In the genomic region with DNA sequence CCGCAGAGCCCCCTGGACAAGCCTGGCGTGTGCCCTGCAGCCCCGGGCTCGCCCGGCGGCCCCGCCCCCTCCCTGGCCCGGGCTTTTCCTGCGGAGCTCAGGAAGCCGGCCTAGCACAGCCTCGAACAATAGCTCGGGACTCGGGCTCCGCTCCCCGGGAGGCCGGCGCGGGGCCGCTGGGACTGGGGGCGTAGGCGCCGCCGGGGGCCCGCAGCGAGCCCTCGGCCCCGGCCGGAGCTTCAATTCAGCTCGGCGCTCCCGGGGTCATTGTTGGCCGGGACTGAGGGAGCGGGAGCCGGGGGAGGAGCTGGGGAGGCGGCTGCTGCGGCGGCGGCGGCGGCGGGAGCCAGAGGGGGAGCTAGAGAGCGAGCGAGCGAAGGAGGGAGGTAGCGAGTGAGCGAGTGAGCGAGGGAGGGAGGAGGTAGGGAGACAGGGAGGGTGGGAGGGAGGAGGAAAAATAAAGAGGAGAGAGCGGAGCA, we compare ENCODE assay signal across 1 cellular context.
TF ChIP-seq lines count a peak whose summit lies in the region.

No MANE protein-coding gene starts in this region.

TF ChIP-seq in H1, 55 proteins besides CTCF, POLR2A, EP300 and RAD21:
- TF ChIP-seq YY1 (IDR thresholded peaks at IDR 0.05; ENCODE audit: low read depth, low read length) (no peak), PHF8 (conservative IDR thresholded peaks at IDR 0.05; ENCODE audit: low read depth, low read length) (peak; percentile 43), FOSL1 (IDR thresholded peaks at IDR 0.05; ENCODE audit: insufficient read depth, low read depth, low read length) (no peak), CHD2 (IDR thresholded peaks at IDR 0.05; ENCODE audit: low read length) (no peak), BACH1 (IDR thresholded peaks at IDR 0.05; ENCODE audit: low read length) (no peak), RXRA (IDR thresholded peaks at IDR 0.05; ENCODE audit: insufficient read depth, low read depth, low read length) (no peak), NRF1 (IDR thresholded peaks at IDR 0.05; ENCODE audit: low read depth, low read length) (no peak), SUZ12 (IDR thresholded peaks at IDR 0.05; ENCODE audit: low read length) (no peak), ZNF274 (IDR thresholded peaks at IDR 0.05; ENCODE audit: borderline replicate concordance, extremely low read depth, low read length) (no peak), GTF2F1 (IDR thresholded peaks at IDR 0.05; ENCODE audit: borderline replicate concordance, low read depth, low read length) (no peak), SIRT6 (IDR thresholded peaks at IDR 0.05; ENCODE audit: low read length) (no peak), BRCA1 (IDR thresholded peaks at IDR 0.05; ENCODE audit: low read depth, low read length) (no peak), TAF1 (IDR thresholded peaks at IDR 0.05; ENCODE audit: low read depth, low read length) (peak; percentile 35; the same call in 1 of the 2 replicates), USF2 (IDR thresholded peaks at IDR 0.05; ENCODE audit: low read length) (no peak), RFX5 (IDR thresholded peaks at IDR 0.05; ENCODE audit: borderline replicate concordance, low read depth, low read length) (no peak), SIN3A (conservative IDR thresholded peaks at IDR 0.05 in 1 of 2, IDR thresholded peaks at IDR 0.05 in 1 of 2; ENCODE audit: low read depth in 1 of 2, low read length in 2 of 2) (no peak), CTBP2 (IDR thresholded peaks at IDR 0.05; ENCODE audit: borderline replicate concordance, insufficient read depth, insufficient read length, low read length) (no peak), SAP30 (IDR thresholded peaks at IDR 0.05; ENCODE audit: insufficient read depth, insufficient replicate concordance, low read length) (no peak), KDM5A (IDR thresholded peaks at IDR 0.05; ENCODE audit: low read length) (no peak), KDM4A (IDR thresholded peaks at IDR 0.05; ENCODE audit: low read depth, low read length, severe bottlenecking) (peak; percentile 62), NANOG (IDR thresholded peaks at IDR 0.05; ENCODE audit: insufficient read depth, low read depth, low read length, poor library complexity, severe bottlenecking) (no peak), RBBP5 (IDR thresholded peaks at IDR 0.05; ENCODE audit: borderline replicate concordance, low read depth, low read length) (no peak; the same call in 1 of the 2 replicates), MAX (IDR thresholded peaks at IDR 0.05) (no peak), KDM1A (IDR thresholded peaks at IDR 0.05; ENCODE audit: borderline replicate concordance, low read length) (no peak), HDAC2 (IDR thresholded peaks at IDR 0.05; ENCODE audit: borderline replicate concordance in 1 of 2, low read depth in 2 of 2, low read length in 2 of 2) (no peak), CBX5 (IDR thresholded peaks at IDR 0.05; ENCODE audit: low read depth, low read length) (no peak), TBP (IDR thresholded peaks at IDR 0.05; ENCODE audit: low read depth, low read length) (no peak), GABPA (IDR thresholded peaks at IDR 0.05; ENCODE audit: borderline replicate concordance, insufficient read depth, low read length) (no peak), MAFK (IDR thresholded peaks at IDR 0.05; ENCODE audit: low read depth, low read length) (no peak), POLR2AphosphoS5 (IDR thresholded peaks at IDR 0.05; ENCODE audit: low read depth, low read length) (no peak), SRF (IDR thresholded peaks at IDR 0.05; ENCODE audit: low read depth, low read length) (no peak), JUND (IDR thresholded peaks at IDR 0.05; ENCODE audit: low read length) (no peak), TEAD4 (IDR thresholded peaks at IDR 0.05; ENCODE audit: low read depth, low read length) (no peak), JUN (IDR thresholded peaks at IDR 0.05; ENCODE audit: low read depth, low read length) (no peak), ASH2L (IDR thresholded peaks at IDR 0.05; ENCODE audit: low read length) (peak; percentile 6), TAF7 (optimal IDR thresholded peaks at IDR 0.05; ENCODE audit: borderline replicate concordance, low read depth, low read length) (peak; percentile 40)
- TF ChIP-seq, protein P1, sequence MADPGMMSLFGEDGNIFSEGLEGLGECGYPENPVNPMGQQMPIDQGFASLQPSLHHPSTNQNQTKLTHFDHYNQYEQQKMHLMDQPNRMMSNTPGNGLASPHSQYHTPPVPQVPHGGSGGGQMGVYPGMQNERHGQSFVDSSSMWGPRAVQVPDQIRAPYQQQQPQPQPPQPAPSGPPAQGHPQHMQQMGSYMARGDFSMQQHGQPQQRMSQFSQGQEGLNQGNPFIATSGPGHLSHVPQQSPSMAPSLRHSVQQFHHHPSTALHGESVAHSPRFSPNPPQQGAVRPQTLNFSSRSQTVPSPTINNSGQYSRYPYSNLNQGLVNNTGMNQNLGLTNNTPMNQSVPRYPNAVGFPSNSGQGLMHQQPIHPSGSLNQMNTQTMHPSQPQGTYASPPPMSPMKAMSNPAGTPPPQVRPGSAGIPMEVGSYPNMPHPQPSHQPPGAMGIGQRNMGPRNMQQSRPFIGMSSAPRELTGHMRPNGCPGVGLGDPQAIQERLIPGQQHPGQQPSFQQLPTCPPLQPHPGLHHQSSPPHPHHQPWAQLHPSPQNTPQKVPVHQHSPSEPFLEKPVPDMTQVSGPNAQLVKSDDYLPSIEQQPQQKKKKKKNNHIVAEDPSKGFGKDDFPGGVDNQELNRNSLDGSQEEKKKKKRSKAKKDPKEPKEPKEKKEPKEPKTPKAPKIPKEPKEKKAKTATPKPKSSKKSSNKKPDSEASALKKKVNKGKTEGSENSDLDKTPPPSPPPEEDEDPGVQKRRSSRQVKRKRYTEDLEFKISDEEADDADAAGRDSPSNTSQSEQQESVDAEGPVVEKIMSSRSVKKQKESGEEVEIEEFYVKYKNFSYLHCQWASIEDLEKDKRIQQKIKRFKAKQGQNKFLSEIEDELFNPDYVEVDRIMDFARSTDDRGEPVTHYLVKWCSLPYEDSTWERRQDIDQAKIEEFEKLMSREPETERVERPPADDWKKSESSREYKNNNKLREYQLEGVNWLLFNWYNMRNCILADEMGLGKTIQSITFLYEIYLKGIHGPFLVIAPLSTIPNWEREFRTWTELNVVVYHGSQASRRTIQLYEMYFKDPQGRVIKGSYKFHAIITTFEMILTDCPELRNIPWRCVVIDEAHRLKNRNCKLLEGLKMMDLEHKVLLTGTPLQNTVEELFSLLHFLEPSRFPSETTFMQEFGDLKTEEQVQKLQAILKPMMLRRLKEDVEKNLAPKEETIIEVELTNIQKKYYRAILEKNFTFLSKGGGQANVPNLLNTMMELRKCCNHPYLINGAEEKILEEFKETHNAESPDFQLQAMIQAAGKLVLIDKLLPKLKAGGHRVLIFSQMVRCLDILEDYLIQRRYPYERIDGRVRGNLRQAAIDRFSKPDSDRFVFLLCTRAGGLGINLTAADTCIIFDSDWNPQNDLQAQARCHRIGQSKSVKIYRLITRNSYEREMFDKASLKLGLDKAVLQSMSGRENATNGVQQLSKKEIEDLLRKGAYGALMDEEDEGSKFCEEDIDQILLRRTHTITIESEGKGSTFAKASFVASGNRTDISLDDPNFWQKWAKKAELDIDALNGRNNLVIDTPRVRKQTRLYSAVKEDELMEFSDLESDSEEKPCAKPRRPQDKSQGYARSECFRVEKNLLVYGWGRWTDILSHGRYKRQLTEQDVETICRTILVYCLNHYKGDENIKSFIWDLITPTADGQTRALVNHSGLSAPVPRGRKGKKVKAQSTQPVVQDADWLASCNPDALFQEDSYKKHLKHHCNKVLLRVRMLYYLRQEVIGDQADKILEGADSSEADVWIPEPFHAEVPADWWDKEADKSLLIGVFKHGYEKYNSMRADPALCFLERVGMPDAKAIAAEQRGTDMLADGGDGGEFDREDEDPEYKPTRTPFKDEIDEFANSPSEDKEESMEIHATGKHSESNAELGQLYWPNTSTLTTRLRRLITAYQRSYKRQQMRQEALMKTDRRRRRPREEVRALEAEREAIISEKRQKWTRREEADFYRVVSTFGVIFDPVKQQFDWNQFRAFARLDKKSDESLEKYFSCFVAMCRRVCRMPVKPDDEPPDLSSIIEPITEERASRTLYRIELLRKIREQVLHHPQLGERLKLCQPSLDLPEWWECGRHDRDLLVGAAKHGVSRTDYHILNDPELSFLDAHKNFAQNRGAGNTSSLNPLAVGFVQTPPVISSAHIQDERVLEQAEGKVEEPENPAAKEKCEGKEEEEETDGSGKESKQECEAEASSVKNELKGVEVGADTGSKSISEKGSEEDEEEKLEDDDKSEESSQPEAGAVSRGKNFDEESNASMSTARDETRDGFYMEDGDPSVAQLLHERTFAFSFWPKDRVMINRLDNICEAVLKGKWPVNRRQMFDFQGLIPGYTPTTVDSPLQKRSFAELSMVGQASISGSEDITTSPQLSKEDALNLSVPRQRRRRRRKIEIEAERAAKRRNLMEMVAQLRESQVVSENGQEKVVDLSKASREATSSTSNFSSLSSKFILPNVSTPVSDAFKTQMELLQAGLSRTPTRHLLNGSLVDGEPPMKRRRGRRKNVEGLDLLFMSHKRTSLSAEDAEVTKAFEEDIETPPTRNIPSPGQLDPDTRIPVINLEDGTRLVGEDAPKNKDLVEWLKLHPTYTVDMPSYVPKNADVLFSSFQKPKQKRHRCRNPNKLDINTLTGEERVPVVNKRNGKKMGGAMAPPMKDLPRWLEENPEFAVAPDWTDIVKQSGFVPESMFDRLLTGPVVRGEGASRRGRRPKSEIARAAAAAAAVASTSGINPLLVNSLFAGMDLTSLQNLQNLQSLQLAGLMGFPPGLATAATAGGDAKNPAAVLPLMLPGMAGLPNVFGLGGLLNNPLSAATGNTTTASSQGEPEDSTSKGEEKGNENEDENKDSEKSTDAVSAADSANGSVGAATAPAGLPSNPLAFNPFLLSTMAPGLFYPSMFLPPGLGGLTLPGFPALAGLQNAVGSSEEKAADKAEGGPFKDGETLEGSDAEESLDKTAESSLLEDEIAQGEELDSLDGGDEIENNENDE (IDR thresholded peaks at IDR 0.05; ENCODE audit: insufficient replicate concordance, low read length), result no peak
- TF ChIP-seq, protein P2, sequence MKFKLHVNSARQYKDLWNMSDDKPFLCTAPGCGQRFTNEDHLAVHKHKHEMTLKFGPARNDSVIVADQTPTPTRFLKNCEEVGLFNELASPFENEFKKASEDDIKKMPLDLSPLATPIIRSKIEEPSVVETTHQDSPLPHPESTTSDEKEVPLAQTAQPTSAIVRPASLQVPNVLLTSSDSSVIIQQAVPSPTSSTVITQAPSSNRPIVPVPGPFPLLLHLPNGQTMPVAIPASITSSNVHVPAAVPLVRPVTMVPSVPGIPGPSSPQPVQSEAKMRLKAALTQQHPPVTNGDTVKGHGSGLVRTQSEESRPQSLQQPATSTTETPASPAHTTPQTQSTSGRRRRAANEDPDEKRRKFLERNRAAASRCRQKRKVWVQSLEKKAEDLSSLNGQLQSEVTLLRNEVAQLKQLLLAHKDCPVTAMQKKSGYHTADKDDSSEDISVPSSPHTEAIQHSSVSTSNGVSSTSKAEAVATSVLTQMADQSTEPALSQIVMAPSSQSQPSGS (IDR thresholded peaks at IDR 0.05; ENCODE audit: low read length), result no peak
